In the genomic region with DNA sequence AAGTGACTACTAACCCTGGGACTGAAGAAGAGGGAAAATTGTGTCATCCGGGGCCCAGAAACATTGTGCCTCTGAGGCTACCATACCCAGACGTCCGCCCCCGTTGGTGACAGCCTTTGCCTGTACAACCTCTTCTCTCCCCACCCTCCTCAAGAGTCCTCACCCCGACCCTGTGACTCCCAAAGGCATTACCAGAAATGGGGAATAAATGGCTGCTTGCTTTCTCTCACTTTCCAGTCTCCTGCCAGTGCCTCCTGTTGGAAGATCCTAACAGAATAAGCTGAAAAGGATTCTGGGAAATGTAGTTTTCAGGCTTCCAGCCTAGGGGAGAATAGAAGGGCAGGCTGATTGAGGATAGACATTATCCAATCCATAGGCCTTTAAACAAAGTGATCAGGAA, we compare ENCODE assay signal across 2 cellular contexts.
TF ChIP-seq lines count a peak whose summit lies in the region.

No MANE protein-coding gene starts in this region.

TF ChIP-seq in GM12878, 131 proteins besides CTCF, POLR2A, EP300 and RAD21:
- no peak for TF ChIP-seq TCF12 (IDR thresholded peaks at IDR 0.05; ENCODE audit: low read depth, low read length)
- no peak for TF ChIP-seq PML (IDR thresholded peaks at IDR 0.05; ENCODE audit: low read length)
- TF ChIP-seq MYC (IDR thresholded peaks at IDR 0.05; ENCODE audit: insufficient read depth, insufficient read length, insufficient replicate concordance, low read length, severe bottlenecking) = no peak
- TF ChIP-seq SIX5 (IDR thresholded peaks at IDR 0.05; ENCODE audit: low read depth, low read length, severe bottlenecking) = peak; percentile 52

TF ChIP-seq in HepG2, 621 proteins besides CTCF, POLR2A, EP300 and RAD21:
- no peak for TF ChIP-seq ZNF564 (CRISPR knock-in tag; IDR thresholded peaks at IDR 0.05)
- peak; percentile 84 for TF ChIP-seq ZNF143 (CRISPR knock-in tag; IDR thresholded peaks at IDR 0.05)
- no peak for TF ChIP-seq STAG1 (CRISPR knock-in tag; IDR thresholded peaks at IDR 0.05)
- peak; percentile 40; the same call in 1 of the 2 replicates for TF ChIP-seq HCFC1 (IDR thresholded peaks at IDR 0.05; ENCODE audit: low read depth, low read length)
- TF ChIP-seq ZNF567 (CRISPR knock-in tag; IDR thresholded peaks at IDR 0.05; ENCODE audit: borderline replicate concordance) = no peak
- TF ChIP-seq THAP11 (CRISPR knock-in tag; IDR thresholded peaks at IDR 0.05) = peak; percentile 96
